8 cellular contexts compared by ENCODE assay signal in the genomic region with DNA sequence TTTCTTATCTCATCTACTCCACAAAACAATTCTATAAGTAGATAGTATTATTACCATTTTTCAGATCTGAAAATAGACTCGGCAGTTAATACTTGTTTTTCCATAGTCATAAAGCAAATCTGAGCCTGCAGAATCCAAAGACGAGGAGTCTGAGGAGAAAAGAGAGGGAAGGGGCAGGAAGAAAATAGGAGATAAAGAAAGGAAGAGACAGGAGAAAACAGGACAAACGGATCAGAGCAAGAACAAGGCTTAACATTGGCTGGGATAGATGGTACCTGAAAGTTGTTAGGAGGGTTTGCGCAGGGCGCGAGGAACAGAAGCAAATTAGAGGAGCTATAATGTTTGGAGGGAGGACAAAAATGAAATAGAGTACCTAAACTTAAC. TPM values are rescaled to one million over a fixed set of nuclear protein-coding genes. Genes with fewer than 3 reads are reported as not detected.
DNase-seq lines count a peak whose midpoint lies in the region; ATAC-seq, FAIRE-seq and TF ChIP-seq lines count a peak whose summit lies in the region.

No MANE protein-coding gene starts in this region.

- FAIRE-seq in GM12891 (lab: Jason Lieb, UNC) = peak; percentile 58

- peak; percentile 29 for ATAC-seq in sciatic nerve
- no peak for ATAC-seq in HG02588 (IDR thresholded peaks at IDR 0.05; ENCODE audit: unreplicated experiment)

- intact Hi-C loops in sciatic nerve (cut with DNase I) = no loop called here

- H3K27me3 ChIP-seq in SJSA1 (replicated peaks) = no peaks in the 10 kb centered on the region

- peak overlapping the region; percentile 96 for H3K27ac ChIP-seq in SJSA1

- peaks cover 29% of the 10 kb centered on the region for H3K36me3 ChIP-seq in SJSA1

- H3K4me3 ChIP-seq in SJSA1 (peak overlapping the region; percentile 88), fibroblast of mammary gland (ENCODE audit: control insufficient read depth, low read depth, low read length) (peak overlapping the region; percentile 100)

- TF ChIP-seq CTCF in fibroblast of mammary gland (conservative IDR thresholded peaks at IDR 0.05; ENCODE audit: control insufficient read depth, insufficient read depth, low read depth, low read length) = no peak

- peaks cover 17% of the 10 kb centered on the region for H3K4me1 ChIP-seq in SJSA1 (replicated peaks)

- TF ChIP-seq POLR2A in GM12891 (IDR thresholded peaks at IDR 0.05; ENCODE audit: low read depth, low read length) = no peak

- no peaks in the 10 kb centered on the region for H3K9me3 ChIP-seq in SJSA1 (replicated peaks)

- DNase-seq in GM12891 (ENCODE audit: insufficient read length, low spot score) (no peak), SJSA1 (ENCODE audit: low read depth in 1 of 2, low spot score in 2 of 2) (no peak), fibroblast of mammary gland (ENCODE audit: low read depth) (no peak), sciatic nerve (ENCODE audit: low spot score) (no peak), NCI-H226 (no peak), NCI-H2227 (lab: John Stamatoyannopoulos, UW; ENCODE audit: unreplicated experiment) (no peak), AG08395 (ENCODE audit: low spot score) (no peak)

TF ChIP-seq in GM12891, 5 proteins besides CTCF, POLR2A, EP300 and RAD21:
- TF ChIP-seq PAX5 (IDR thresholded peaks at IDR 0.05; ENCODE audit: insufficient read depth, low read length, severe bottlenecking) (no peak), SPI1 (IDR thresholded peaks at IDR 0.05; ENCODE audit: low read depth, low read length) (no peak), POLR2AphosphoS5 (IDR thresholded peaks at IDR 0.05; ENCODE audit: low read depth, low read length) (no peak), TAF1 (IDR thresholded peaks at IDR 0.05; ENCODE audit: low read depth, low read length) (no peak), POU2F2 (IDR thresholded peaks at IDR 0.05; ENCODE audit: low read depth, low read length) (no peak)

RNA-seq across cellular contexts. Expression of gene PPIL1, which starts 0.6 kb away (rescaled TPM):
- 37.2 TPM for polyA plus RNA-seq in GM12891 (2012; ENCODE audit: low read depth, missing spikeins)
- total RNA-seq in SJSA1 (2014; rRNA removed; shearing (Covaris generic)) = 46.2 and 83.6 TPM in 2 replicates
- 12.7 TPM for total RNA-seq in sciatic nerve

RNA-seq across cellular contexts. Expression of gene C6orf89, which starts 10.5 kb away (rescaled TPM):
- 15.7 TPM for polyA plus RNA-seq in GM12891 (2012; ENCODE audit: low read depth, missing spikeins)
- 33.7 and 47.6 TPM in 2 replicates for total RNA-seq in SJSA1 (2014; rRNA removed; shearing (Covaris generic))
- total RNA-seq in sciatic nerve = 56.6 TPM

RNA-seq across cellular contexts. Expression of gene CPNE5, which starts 36.0 kb away (rescaled TPM):
- polyA plus RNA-seq in GM12891 (2012; ENCODE audit: low read depth, missing spikeins) = 12.4 TPM
- total RNA-seq in SJSA1 (2014; rRNA removed; shearing (Covaris generic)) = 0.08 TPM in 1 of 2 replicates, not detected in the other
- 6.9 TPM for total RNA-seq in sciatic nerve
